ENCODE assay signal across 15 cellular contexts in the genomic region with DNA sequence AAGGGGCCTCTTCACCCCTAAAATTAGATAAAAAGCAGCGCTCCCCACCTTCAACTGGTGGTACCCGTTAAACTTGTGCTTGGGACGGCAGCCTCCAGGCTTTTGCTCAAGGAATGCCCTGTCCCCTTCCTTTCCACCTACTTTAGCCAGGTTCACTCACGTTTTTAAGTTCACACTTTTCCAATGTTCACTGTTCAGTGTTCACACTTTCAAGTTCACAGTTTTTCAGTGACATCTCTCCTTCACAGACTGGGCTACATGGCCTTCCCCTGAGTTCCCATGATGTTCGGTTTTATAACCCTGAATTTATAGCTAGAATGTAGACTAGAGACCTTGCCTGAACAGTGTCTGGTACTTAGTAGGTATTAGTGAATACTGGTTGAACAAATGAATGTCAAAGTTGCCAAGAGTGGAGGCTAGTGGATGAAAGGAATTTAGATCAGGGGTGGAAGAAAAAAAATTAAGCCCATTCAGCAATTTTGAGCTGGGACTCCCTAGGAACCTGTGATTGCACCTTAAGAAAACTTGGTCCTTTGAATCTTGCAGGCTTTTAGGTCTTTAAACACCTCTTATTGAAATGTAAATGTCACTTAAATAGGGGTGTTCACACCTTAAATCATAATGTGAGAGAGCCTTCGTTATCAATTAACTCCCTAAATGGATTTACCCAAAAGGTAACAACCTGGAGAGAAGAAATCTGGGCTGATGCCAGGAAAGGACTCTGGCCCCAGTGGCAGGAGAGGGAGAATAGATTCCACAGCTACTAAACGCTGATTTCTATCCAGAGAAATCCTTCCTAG. TPM values are rescaled to one million over a fixed set of nuclear protein-coding genes. Genes with fewer than 3 reads are reported as not detected.
DNase-seq lines count a peak whose midpoint lies in the region; TF ChIP-seq lines count a peak whose summit lies in the region.
"Had no signal": no experiment of that assay in that cellular context is flagged by ENCODE, and none has a peak within 500 bp of the region (broad histone marks: within the 10 kb centered on the region; RNA-seq: fewer than 3 reads in every experiment).

No MANE protein-coding gene starts in this region.

- intact Hi-C loops in sigmoid colon (cut with DNase I): no loop called here

- H3K27ac ChIP-seq in BLaER1 (peak overlapping the region; percentile 77), HUES48 (ENCODE audit: low read depth, low read length) (peak overlapping the region; percentile 18), coronary artery (peak overlapping the region; percentile 83 to 89), sigmoid colon (peak overlapping the region in 3 of 4 donors; percentile 19 to 56 (median 28))

- no peak for TF ChIP-seq POLR2A in sigmoid colon (IDR thresholded peaks at IDR 0.05)

- no peak for DNase-seq in coronary artery (ENCODE audit: low spot score)
- DNase-seq in sigmoid colon: peak; percentile 30
- DNase-seq in hepatic stellate cell (ENCODE audit: low spot score): no peak
- DNase-seq in stimulated activated CD8-positive, alpha-beta memory T cell treated with anti-CD3 and anti-CD28 coated beads, Interleukin-4, amount 100 ng/mL, for 48 hours: no peak
- no peak for DNase-seq in activated CD8-positive, alpha-beta memory T cell treated with anti-CD3 and anti-CD28 coated beads, Interleukin-2, amount 50 U/mL, for 4 hours
- DNase-seq in NCI-H2171 (lab: John Stamatoyannopoulos, UW): no peak
- DNase-seq: activated CD4-positive, alpha-beta T cell treated with anti-CD3 and anti-CD28 coated beads for 1 hour; aorta; hypothalamus; NCI-H446; trophoblast cell had no signal

- TF ChIP-seq CTCF in coronary artery (IDR thresholded peaks at IDR 0.05) (no peak), sigmoid colon (IDR thresholded peaks at IDR 0.05) (no peak)

- no peak for TF ChIP-seq EP300 in sigmoid colon (IDR thresholded peaks at IDR 0.05)

- peak overlapping the region; percentile 48 for H3K4me2 ChIP-seq in BLaER1

- no peaks in the 10 kb centered on the region for H4K20me1 ChIP-seq in BLaER1

- H3K27me3 ChIP-seq in BLaER1 (no peaks in the 10 kb centered on the region), HUES48 (ENCODE audit: control insufficient read depth, insufficient read depth, low read length) (peaks cover 59% of the 10 kb centered on the region), sigmoid colon (no peaks in the 10 kb centered on the region)

- H3K4me3 ChIP-seq in BLaER1: no peak overlapping the region
- no peak overlapping the region for H3K4me3 ChIP-seq in HUES48 (ENCODE audit: low read depth, low read length)
- no peak overlapping the region for H3K4me3 ChIP-seq in coronary artery
- H3K4me3 ChIP-seq in sigmoid colon: no peak overlapping the region

- 0 out of 2 replicates have a peak, but pooled peaks cover 3% of the 10 kb centered on the region for H3K36me3 ChIP-seq in BLaER1
- no peaks in the 10 kb centered on the region for H3K36me3 ChIP-seq in HUES48 (ENCODE audit: control insufficient read depth, insufficient read depth, low read length)
- H3K36me3 ChIP-seq in sigmoid colon: no peaks in the 10 kb centered on the region

- H3K4me1 ChIP-seq in BLaER1 (peaks cover 76% of the 10 kb centered on the region), HUES48 (ENCODE audit: control insufficient read depth, insufficient read depth, low read length) (no peaks in the 10 kb centered on the region), sigmoid colon (peaks cover 0 to 26% (median 11%) of the 10 kb centered on the region in 4 donors)

- H3K9ac ChIP-seq in BLaER1: no peak overlapping the region
- no peak overlapping the region for H3K9ac ChIP-seq in HUES48 (ENCODE audit: low read depth, low read length)

- H3K9me3 ChIP-seq in BLaER1 (no peaks in the 10 kb centered on the region), HUES48 (ENCODE audit: control insufficient read depth, insufficient read depth, low read length) (no peaks in the 10 kb centered on the region), sigmoid colon (no peaks in the 10 kb centered on the region)

- WGBS in sigmoid colon, 2 donors: 35 to 71% methylated on average over 7 of the region's 7 CpGs

RNA-seq across cellular contexts. Expression of gene BTG2, which starts 12.3 kb away (rescaled TPM):
- 100 to 1,000 TPM in 3 of 4 donors, 10 to 100 TPM in 1; 66.0 to 397 (median 180) TPM for total RNA-seq in sigmoid colon
- 10 to 100 TPM; 37.2 to 81.0 (median 63.7) TPM for polyA plus RNA-seq in sigmoid colon

RNA-seq across cellular contexts. Expression of gene FMOD, which starts 33.3 kb away (rescaled TPM):
- total RNA-seq in sigmoid colon: 10 to 100 TPM; 32.9 to 64.5 (median 40.4) TPM
- 10 to 100 TPM in 2 of 3 donors, 1 to 10 TPM in 1; 9.5 to 30.6 (median 17.5) TPM for polyA plus RNA-seq in sigmoid colon
- total RNA-seq: RPMI7951 had no signal
- polyA plus RNA-seq: CD14-positive monocyte had no signal

Comparison
In these comparisons a context has a peak if more than half of its experiments do, and no peak if none do; other contexts are left out.
1. H3K27ac ChIP-seq: peak in every context shown above with its lines; median percentile 86 in coronary artery; 77 in BLaER1; 28 in sigmoid colon; 18 in HUES48.